ENCODE assay signal across 1 cellular context in genomic region chr3:32869513-32870047, GRCh38.
TF ChIP-seq lines count a peak whose summit lies in the region.

No MANE protein-coding gene starts in this region.

TF ChIP-seq in WTC11, 78 proteins besides CTCF, POLR2A, EP300 and RAD21 (continued from another document and continues in another):
- TF ChIP-seq AFF4 (CRISPR knock-in tag; IDR thresholded peaks at IDR 0.05; ENCODE audit: borderline replicate concordance) (peak; percentile 89; the same call in 1 of the 2 replicates), PRRX2 (CRISPR knock-in tag; IDR thresholded peaks at IDR 0.05) (no peak), TEAD1 (CRISPR knock-in tag; IDR thresholded peaks at IDR 0.05) (peak; percentile 98; the same call in 1 of the 2 replicates), SMAD4 (CRISPR knock-in tag; IDR thresholded peaks at IDR 0.05) (no peak), FOXJ3 (CRISPR knock-in tag; IDR thresholded peaks at IDR 0.05; ENCODE audit: borderline replicate concordance) (no peak), ETV6 (CRISPR knock-in tag; IDR thresholded peaks at IDR 0.05) (peak; percentile 92), NR3C1 (CRISPR knock-in tag; conservative IDR thresholded peaks at IDR 0.05; ENCODE audit: low read depth) (no peak), ELF4 (CRISPR knock-in tag; IDR thresholded peaks at IDR 0.05; ENCODE audit: low read depth) (no peak), ZNF121 (CRISPR knock-in tag; IDR thresholded peaks at IDR 0.05) (no peak), ZBTB21 (CRISPR knock-in tag; IDR thresholded peaks at IDR 0.05; ENCODE audit: borderline replicate concordance) (peak; percentile 84), FOXP1 (CRISPR knock-in tag; IDR thresholded peaks at IDR 0.05; ENCODE audit: borderline replicate concordance) (no peak; the same call in 1 of the 2 replicates), NR2C2 (CRISPR knock-in tag; IDR thresholded peaks at IDR 0.05) (peak; percentile 85), FOXK1 (CRISPR knock-in tag; IDR thresholded peaks at IDR 0.05) (peak; percentile 88), ZNF396 (CRISPR knock-in tag; IDR thresholded peaks at IDR 0.05; ENCODE audit: borderline replicate concordance) (no peak), MLX (CRISPR knock-in tag; IDR thresholded peaks at IDR 0.05) (no peak), MAX (CRISPR knock-in tag; IDR thresholded peaks at IDR 0.05) (no peak), ATF2 (CRISPR knock-in tag; IDR thresholded peaks at IDR 0.05; ENCODE audit: borderline replicate concordance, low read depth) (no peak), STAT6 (CRISPR knock-in tag; conservative IDR thresholded peaks at IDR 0.05; ENCODE audit: low read depth) (0 out of 2 replicates have a peak, but pooled peaks have one; percentile 50), KAT7 (CRISPR knock-in tag; IDR thresholded peaks at IDR 0.05; ENCODE audit: borderline replicate concordance) (no peak), NFE2L1 (CRISPR knock-in tag; IDR thresholded peaks at IDR 0.05) (no peak), TP53 (CRISPR knock-in tag; IDR thresholded peaks at IDR 0.05) (no peak), ZNF512 (CRISPR knock-in tag; IDR thresholded peaks at IDR 0.05; ENCODE audit: borderline replicate concordance) (no peak), EMX1 (CRISPR knock-in tag; IDR thresholded peaks at IDR 0.05) (no peak), RORB (CRISPR knock-in tag; IDR thresholded peaks at IDR 0.05) (no peak), ESRRA (CRISPR knock-in tag; IDR thresholded peaks at IDR 0.05; ENCODE audit: borderline replicate concordance) (no peak), TEAD4 (CRISPR knock-in tag; IDR thresholded peaks at IDR 0.05) (peak; percentile 85), MXD4 (CRISPR knock-in tag; IDR thresholded peaks at IDR 0.05; ENCODE audit: borderline replicate concordance) (no peak), ZMAT4 (CRISPR knock-in tag; IDR thresholded peaks at IDR 0.05) (no peak)
- TF ChIP-seq, protein P1, sequence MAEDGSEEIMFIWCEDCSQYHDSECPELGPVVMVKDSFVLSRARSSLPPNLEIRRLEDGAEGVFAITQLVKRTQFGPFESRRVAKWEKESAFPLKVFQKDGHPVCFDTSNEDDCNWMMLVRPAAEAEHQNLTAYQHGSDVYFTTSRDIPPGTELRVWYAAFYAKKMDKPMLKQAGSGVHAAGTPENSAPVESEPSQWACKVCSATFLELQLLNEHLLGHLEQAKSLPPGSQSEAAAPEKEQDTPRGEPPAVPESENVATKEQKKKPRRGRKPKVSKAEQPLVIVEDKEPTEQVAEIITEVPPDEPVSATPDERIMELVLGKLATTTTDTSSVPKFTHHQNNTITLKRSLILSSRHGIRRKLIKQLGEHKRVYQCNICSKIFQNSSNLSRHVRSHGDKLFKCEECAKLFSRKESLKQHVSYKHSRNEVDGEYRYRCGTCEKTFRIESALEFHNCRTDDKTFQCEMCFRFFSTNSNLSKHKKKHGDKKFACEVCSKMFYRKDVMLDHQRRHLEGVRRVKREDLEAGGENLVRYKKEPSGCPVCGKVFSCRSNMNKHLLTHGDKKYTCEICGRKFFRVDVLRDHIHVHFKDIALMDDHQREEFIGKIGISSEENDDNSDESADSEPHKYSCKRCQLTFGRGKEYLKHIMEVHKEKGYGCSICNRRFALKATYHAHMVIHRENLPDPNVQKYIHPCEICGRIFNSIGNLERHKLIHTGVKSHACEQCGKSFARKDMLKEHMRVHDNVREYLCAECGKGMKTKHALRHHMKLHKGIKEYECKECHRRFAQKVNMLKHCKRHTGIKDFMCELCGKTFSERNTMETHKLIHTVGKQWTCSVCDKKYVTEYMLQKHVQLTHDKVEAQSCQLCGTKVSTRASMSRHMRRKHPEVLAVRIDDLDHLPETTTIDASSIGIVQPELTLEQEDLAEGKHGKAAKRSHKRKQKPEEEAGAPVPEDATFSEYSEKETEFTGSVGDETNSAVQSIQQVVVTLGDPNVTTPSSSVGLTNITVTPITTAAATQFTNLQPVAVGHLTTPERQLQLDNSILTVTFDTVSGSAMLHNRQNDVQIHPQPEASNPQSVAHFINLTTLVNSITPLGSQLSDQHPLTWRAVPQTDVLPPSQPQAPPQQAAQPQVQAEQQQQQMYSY (CRISPR knock-in tag; IDR thresholded peaks at IDR 0.05): no peak
- TF ChIP-seq, protein P2, sequence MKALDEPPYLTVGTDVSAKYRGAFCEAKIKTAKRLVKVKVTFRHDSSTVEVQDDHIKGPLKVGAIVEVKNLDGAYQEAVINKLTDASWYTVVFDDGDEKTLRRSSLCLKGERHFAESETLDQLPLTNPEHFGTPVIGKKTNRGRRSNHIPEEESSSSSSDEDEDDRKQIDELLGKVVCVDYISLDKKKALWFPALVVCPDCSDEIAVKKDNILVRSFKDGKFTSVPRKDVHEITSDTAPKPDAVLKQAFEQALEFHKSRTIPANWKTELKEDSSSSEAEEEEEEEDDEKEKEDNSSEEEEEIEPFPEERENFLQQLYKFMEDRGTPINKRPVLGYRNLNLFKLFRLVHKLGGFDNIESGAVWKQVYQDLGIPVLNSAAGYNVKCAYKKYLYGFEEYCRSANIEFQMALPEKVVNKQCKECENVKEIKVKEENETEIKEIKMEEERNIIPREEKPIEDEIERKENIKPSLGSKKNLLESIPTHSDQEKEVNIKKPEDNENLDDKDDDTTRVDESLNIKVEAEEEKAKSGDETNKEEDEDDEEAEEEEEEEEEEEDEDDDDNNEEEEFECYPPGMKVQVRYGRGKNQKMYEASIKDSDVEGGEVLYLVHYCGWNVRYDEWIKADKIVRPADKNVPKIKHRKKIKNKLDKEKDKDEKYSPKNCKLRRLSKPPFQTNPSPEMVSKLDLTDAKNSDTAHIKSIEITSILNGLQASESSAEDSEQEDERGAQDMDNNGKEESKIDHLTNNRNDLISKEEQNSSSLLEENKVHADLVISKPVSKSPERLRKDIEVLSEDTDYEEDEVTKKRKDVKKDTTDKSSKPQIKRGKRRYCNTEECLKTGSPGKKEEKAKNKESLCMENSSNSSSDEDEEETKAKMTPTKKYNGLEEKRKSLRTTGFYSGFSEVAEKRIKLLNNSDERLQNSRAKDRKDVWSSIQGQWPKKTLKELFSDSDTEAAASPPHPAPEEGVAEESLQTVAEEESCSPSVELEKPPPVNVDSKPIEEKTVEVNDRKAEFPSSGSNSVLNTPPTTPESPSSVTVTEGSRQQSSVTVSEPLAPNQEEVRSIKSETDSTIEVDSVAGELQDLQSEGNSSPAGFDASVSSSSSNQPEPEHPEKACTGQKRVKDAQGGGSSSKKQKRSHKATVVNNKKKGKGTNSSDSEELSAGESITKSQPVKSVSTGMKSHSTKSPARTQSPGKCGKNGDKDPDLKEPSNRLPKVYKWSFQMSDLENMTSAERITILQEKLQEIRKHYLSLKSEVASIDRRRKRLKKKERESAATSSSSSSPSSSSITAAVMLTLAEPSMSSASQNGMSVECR (CRISPR knock-in tag; IDR thresholded peaks at IDR 0.05; ENCODE audit: borderline replicate concordance): peak; percentile 23; the same call in 1 of the 2 replicates
- TF ChIP-seq, protein P3, sequence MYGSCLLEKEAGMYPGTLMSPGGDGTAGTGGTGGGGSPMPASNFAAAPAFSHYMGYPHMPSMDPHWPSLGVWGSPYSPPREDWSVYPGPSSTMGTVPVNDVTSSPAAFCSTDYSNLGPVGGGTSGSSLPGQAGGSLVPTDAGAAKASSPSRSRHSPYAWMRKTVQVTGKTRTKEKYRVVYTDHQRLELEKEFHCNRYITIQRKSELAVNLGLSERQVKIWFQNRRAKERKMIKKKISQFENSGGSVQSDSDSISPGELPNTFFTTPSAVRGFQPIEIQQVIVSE (CRISPR knock-in tag; IDR thresholded peaks at IDR 0.05; ENCODE audit: borderline replicate concordance): no peak
- TF ChIP-seq, protein P4, sequence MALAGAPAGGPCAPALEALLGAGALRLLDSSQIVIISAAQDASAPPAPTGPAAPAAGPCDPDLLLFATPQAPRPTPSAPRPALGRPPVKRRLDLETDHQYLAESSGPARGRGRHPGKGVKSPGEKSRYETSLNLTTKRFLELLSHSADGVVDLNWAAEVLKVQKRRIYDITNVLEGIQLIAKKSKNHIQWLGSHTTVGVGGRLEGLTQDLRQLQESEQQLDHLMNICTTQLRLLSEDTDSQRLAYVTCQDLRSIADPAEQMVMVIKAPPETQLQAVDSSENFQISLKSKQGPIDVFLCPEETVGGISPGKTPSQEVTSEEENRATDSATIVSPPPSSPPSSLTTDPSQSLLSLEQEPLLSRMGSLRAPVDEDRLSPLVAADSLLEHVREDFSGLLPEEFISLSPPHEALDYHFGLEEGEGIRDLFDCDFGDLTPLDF (CRISPR knock-in tag; IDR thresholded peaks at IDR 0.05): no peak
